Comparison of ENCODE assay signal across 8 cellular contexts in the genomic region with DNA sequence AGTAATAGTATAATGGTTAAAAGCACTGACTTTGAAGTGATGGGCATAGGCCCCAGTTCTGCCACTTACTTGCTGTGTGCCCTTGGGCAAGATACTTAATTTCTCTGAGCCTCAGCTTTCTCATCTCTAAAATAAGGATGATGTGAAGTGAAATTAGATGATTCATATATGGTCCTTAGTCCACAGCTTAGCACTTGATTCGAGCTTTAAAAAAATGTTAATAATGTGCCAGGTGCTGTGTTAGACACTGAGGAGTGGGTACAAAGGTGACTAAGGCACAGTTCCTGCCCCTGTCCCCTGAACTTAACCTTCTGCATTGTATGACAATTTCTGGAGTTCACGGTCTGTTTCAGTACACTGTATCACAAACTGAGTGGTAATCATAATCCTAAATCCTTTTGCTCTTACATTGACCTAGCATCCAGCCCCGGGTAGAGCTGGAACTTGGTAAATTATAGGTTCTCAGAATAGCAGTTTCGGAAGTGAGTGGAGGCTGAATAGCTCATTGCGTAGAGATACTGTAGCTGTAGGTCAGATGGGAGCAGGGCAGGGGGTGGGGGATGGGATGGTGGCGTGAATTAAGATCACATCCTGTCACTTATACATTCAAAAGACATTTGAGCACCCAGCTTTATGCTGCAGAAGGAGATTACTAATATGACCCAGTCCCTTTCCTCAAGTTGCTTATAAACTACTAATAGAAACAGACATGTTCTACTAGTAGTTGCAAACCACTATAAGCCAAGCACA. TPM values are rescaled to one million over a fixed set of nuclear protein-coding genes. Genes with fewer than 3 reads are reported as not detected.
DNase-seq lines count a peak whose midpoint lies in the region; ATAC-seq and TF ChIP-seq lines count a peak whose summit lies in the region.

No MANE protein-coding gene starts in this region.

- peak overlapping the region; percentile 92 for H3K4me3 Mint-ChIP-seq in activated CD8-positive, alpha-beta T cell treated with anti-CD3 and anti-CD28 coated beads for 36 hours
- H3K4me3 Mint-ChIP-seq in immature natural killer cell: peak overlapping the region; percentile 92 to 98 (median 98)

- no peak overlapping the region for H3K27ac ChIP-seq in upper lobe of right lung

- H3K36me3 Mint-ChIP-seq in activated CD8-positive, alpha-beta T cell treated with anti-CD3 and anti-CD28 coated beads for 36 hours (ENCODE audit: low read depth): peaks cover 58% of the 10 kb centered on the region
- H3K36me3 Mint-ChIP-seq in immature natural killer cell: peaks cover 7 to 20% (median 10%) of the 10 kb centered on the region in 3 donors

- POLR2A ChIA-PET in activated CD8-positive, alpha-beta T cell treated with anti-CD3 and anti-CD28 coated beads for 36 hours (lab: Charles Lee): interaction anchor here (0.9 to 1.9 kb wide), 5 partner anchors 12 to 164 kb away, joined by 3 to 5 read pairs (median 4); partner anchors contain the start of genes C1orf50, ERMAP and P3H1

- H3K27me3 Mint-ChIP-seq in activated CD8-positive, alpha-beta T cell treated with anti-CD3 and anti-CD28 coated beads for 36 hours: no peaks in the 10 kb centered on the region
- H3K27me3 Mint-ChIP-seq in immature natural killer cell (ENCODE audit: low read depth in 3 of 3): peaks cover 0 to 3% (median 0%) of the 10 kb centered on the region in 3 donors

- in situ Hi-C loops in KBM-7 (cut with MboI; ENCODE audit: low pct_unique_long_range_greater_than_20kb, low sequenced_read_pairs): no loop called here

- peak; percentile 10 for DNase-seq in stimulated activated CD4-positive, alpha-beta T cell treated with anti-CD3 and anti-CD28 coated beads, Interleukin-1b, Interleukin-23, amount 100 ng/mL, for 48 hours
- no peak for DNase-seq in stimulated activated CD4-positive, alpha-beta T cell treated with anti-CD3 and anti-CD28 coated beads, Interleukin-4, amount 100 ng/mL, for 24 hours
- peak; percentile 59 for DNase-seq in activated CD8-positive, alpha-beta T cell treated with anti-CD3 and anti-CD28 coated beads for 36 hours
- DNase-seq in immature natural killer cell (no peak), upper lobe of right lung (no peak), NCI-H187 (lab: John Stamatoyannopoulos, UW) (no peak), KBM-7 (no peak), NCI-H510A (lab: John Stamatoyannopoulos, UW) (no peak)

- intact Hi-C loops in activated CD8-positive, alpha-beta T cell treated with anti-CD3 and anti-CD28 coated beads for 36 hours (cut with micrococcal nuclease): no loop called here
- intact Hi-C loops in upper lobe of right lung (cut with DNase I): no loop called here

- CTCF ChIA-PET in activated CD8-positive, alpha-beta T cell treated with anti-CD3 and anti-CD28 coated beads for 36 hours (lab: Charles Lee): interaction anchor here (1.2 to 4.0 kb wide), 8 partner anchors 12 to 226 kb away, joined by 3 to 16 read pairs (median 5); no protein-coding TSS in a partner anchor

- H3K4me1 ChIP-seq in upper lobe of right lung: peaks cover 16% of the 10 kb centered on the region

- H3K27ac Mint-ChIP-seq in activated CD8-positive, alpha-beta T cell treated with anti-CD3 and anti-CD28 coated beads for 36 hours: peak overlapping the region; percentile 84
- peak overlapping the region; percentile 74 to 95 (median 87) for H3K27ac Mint-ChIP-seq in immature natural killer cell

- H3K36me3 ChIP-seq in upper lobe of right lung: peaks cover 21% of the 10 kb centered on the region

- H3K27me3 ChIP-seq in upper lobe of right lung: no peaks in the 10 kb centered on the region

- H3K9me3 ChIP-seq in upper lobe of right lung: no peaks in the 10 kb centered on the region

- H3K4me1 Mint-ChIP-seq in activated CD8-positive, alpha-beta T cell treated with anti-CD3 and anti-CD28 coated beads for 36 hours (ENCODE audit: low read depth): peaks cover 32% of the 10 kb centered on the region
- H3K4me1 Mint-ChIP-seq in immature natural killer cell: peaks cover 26 to 35% of the 10 kb centered on the region in 2 donors

- peak; percentile 24 for ATAC-seq in activated CD8-positive, alpha-beta T cell treated with anti-CD3 and anti-CD28 coated beads for 36 hours
- ATAC-seq in upper lobe of right lung: no peak

- TF ChIP-seq CTCF in activated CD8-positive, alpha-beta T cell treated with anti-CD3 and anti-CD28 coated beads for 36 hours (IDR thresholded peaks at IDR 0.05): no peak
- TF ChIP-seq CTCF in upper lobe of right lung (IDR thresholded peaks at IDR 0.05): no peak

- H3K4me3 ChIP-seq in upper lobe of right lung: peak overlapping the region; percentile 98

- H3K9me3 Mint-ChIP-seq in activated CD8-positive, alpha-beta T cell treated with anti-CD3 and anti-CD28 coated beads for 36 hours: peaks cover 5% of the 10 kb centered on the region
- H3K9me3 Mint-ChIP-seq in immature natural killer cell: no peaks in the 10 kb centered on the region

RNA-seq across cellular contexts. Expression of gene ZNF691, which starts 1.5 kb away (rescaled TPM):
- total RNA-seq in activated CD8-positive, alpha-beta T cell treated with anti-CD3 and anti-CD28 coated beads for 36 hours: 1 to 10 TPM; 6.9 to 7.5 TPM
- 10 to 100 TPM in 1 of 3 donors, 1 to 10 TPM in 2; 5.2 to 10.2 (median 7.1) TPM for polyA plus RNA-seq in immature natural killer cell
- 8.2 TPM for total RNA-seq in upper lobe of right lung

RNA-seq across cellular contexts. Expression of gene SVBP, which starts 30.7 kb away (rescaled TPM):
- 10 to 100 TPM; 12.2 to 14.3 TPM for total RNA-seq in activated CD8-positive, alpha-beta T cell treated with anti-CD3 and anti-CD28 coated beads for 36 hours
- polyA plus RNA-seq in immature natural killer cell: 10 to 100 TPM; 29.3 to 45.0 (median 36.8) TPM
- total RNA-seq in upper lobe of right lung: 19.4 TPM

RNA-seq across cellular contexts. Expression of gene ERMAP, which starts 31.0 kb away (rescaled TPM):
- total RNA-seq in activated CD8-positive, alpha-beta T cell treated with anti-CD3 and anti-CD28 coated beads for 36 hours: 1 to 10 TPM; 3.9 to 4.4 TPM
- 1 to 10 TPM; 2.2 to 4.2 (median 2.8) TPM for polyA plus RNA-seq in immature natural killer cell
- total RNA-seq in upper lobe of right lung: 18.2 TPM

Comparison
In these comparisons a context has a peak if more than half of its experiments do, and no peak if none do; other contexts are left out.
1. DNase-seq: peak in stimulated activated CD4-positive, alpha-beta T cell treated with anti-CD3 and anti-CD28 coated beads, Interleukin-1b, Interleukin-23, amount 100 ng/mL, for 48 hours (single experiment) and activated CD8-positive, alpha-beta T cell treated with anti-CD3 and anti-CD28 coated beads for 36 hours (single experiment); none in stimulated activated CD4-positive, alpha-beta T cell treated with anti-CD3 and anti-CD28 coated beads, Interleukin-4, amount 100 ng/mL, for 24 hours (single experiment), immature natural killer cell (0 of 3), upper lobe of right lung (single experiment), NCI-H187 (0 of 2), KBM-7 (single experiment) and NCI-H510A (single experiment).